Comparison of ENCODE assay signal across 1 cellular context in the genomic region with DNA sequence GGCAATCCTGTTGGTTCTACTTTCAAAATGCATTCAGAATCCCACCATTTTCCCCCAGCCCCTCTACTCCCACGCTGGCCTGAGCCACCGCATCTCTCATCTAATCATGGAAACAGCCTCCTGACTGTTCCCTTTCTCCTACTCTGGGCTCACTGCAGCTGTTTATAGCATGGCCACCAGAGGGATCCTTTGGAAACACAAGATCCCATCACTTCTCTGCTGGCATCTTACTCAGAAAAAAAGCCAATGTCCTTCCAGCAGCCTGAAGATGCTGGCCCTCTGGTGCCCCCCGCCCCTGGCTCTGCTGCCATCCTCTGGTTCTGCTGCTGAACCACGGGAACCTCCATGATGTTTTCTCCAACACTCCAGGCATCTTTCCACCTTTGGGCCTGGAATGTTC.
TF ChIP-seq lines count a peak whose summit lies in the region.

No MANE protein-coding gene starts in this region.

TF ChIP-seq in HCT116, 20 proteins besides CTCF, POLR2A, EP300 and RAD21:
- TF ChIP-seq ZNF274 (IDR thresholded peaks at IDR 0.05; ENCODE audit: low read depth, low read length) (no peak), SIN3A (IDR thresholded peaks at IDR 0.05; ENCODE audit: low read depth) (no peak), TCF7L2 (IDR thresholded peaks at IDR 0.05; ENCODE audit: borderline replicate concordance, extremely low read depth, insufficient read depth, insufficient read length) (no peak), EZH2 (IDR thresholded peaks at IDR 0.05) (no peak), EGR1 (IDR thresholded peaks at IDR 0.05; ENCODE audit: low read depth) (no peak), ZFX (IDR thresholded peaks at IDR 0.05) (no peak), SP1 (IDR thresholded peaks at IDR 0.05; ENCODE audit: low read depth) (no peak), CEBPB (IDR thresholded peaks at IDR 0.05; ENCODE audit: low read depth) (no peak), JUND (IDR thresholded peaks at IDR 0.05) (no peak), POLR2AphosphoS5 (IDR thresholded peaks at IDR 0.05; ENCODE audit: low read depth, low read length) (no peak), FOSL1 (IDR thresholded peaks at IDR 0.05; ENCODE audit: low read depth) (no peak), SRF (IDR thresholded peaks at IDR 0.05; ENCODE audit: low read depth) (no peak), YY1 (IDR thresholded peaks at IDR 0.05; ENCODE audit: extremely low read depth, insufficient replicate concordance, low read depth, low read length) (no peak), ZBTB33 (IDR thresholded peaks at IDR 0.05; ENCODE audit: extremely low read depth, insufficient replicate concordance, low read length) (no peak), MAX (IDR thresholded peaks at IDR 0.05) (no peak), EZH2phosphoT487 (IDR thresholded peaks at IDR 0.05; ENCODE audit: borderline replicate concordance) (no peak), ELF1 (IDR thresholded peaks at IDR 0.05; ENCODE audit: borderline replicate concordance, low read depth) (no peak)
- TF ChIP-seq, protein P1, sequence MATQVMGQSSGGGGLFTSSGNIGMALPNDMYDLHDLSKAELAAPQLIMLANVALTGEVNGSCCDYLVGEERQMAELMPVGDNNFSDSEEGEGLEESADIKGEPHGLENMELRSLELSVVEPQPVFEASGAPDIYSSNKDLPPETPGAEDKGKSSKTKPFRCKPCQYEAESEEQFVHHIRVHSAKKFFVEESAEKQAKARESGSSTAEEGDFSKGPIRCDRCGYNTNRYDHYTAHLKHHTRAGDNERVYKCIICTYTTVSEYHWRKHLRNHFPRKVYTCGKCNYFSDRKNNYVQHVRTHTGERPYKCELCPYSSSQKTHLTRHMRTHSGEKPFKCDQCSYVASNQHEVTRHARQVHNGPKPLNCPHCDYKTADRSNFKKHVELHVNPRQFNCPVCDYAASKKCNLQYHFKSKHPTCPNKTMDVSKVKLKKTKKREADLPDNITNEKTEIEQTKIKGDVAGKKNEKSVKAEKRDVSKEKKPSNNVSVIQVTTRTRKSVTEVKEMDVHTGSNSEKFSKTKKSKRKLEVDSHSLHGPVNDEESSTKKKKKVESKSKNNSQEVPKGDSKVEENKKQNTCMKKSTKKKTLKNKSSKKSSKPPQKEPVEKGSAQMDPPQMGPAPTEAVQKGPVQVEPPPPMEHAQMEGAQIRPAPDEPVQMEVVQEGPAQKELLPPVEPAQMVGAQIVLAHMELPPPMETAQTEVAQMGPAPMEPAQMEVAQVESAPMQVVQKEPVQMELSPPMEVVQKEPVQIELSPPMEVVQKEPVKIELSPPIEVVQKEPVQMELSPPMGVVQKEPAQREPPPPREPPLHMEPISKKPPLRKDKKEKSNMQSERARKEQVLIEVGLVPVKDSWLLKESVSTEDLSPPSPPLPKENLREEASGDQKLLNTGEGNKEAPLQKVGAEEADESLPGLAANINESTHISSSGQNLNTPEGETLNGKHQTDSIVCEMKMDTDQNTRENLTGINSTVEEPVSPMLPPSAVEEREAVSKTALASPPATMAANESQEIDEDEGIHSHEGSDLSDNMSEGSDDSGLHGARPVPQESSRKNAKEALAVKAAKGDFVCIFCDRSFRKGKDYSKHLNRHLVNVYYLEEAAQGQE (IDR thresholded peaks at IDR 0.05; ENCODE audit: low read depth) = no peak
- TF ChIP-seq, protein P2, sequence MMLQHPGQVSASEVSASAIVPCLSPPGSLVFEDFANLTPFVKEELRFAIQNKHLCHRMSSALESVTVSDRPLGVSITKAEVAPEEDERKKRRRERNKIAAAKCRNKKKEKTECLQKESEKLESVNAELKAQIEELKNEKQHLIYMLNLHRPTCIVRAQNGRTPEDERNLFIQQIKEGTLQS (IDR thresholded peaks at IDR 0.05) = no peak
